16 cellular contexts compared by ENCODE assay signal in the genomic region with DNA sequence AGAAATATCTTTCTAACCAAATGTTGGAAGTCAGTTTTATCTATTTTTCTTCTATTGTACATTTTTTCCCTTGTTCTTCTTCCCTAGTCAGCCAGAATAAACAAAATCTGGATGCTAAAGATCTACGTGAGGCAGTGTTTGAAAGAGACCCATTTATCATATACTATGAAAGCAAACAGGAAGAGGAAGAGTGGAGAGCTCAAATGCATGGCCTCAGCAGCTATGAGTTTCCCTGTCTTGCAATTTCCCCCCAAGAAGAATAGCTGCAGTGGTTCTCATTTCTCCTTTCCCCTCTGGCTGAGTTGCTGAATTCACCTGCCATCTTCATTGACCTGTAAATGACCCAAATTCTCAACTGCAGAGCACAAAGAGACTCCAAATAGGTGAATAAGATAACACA.
"Had no signal": no experiment of that assay in that cellular context is flagged by ENCODE, and none has a peak within 500 bp of the region (broad histone marks: within the 10 kb centered on the region; RNA-seq: fewer than 3 reads in every experiment).

No MANE protein-coding gene starts in this region.

- H3K4me1 Mint-ChIP-seq: naive thymus-derived CD4-positive, alpha-beta T cell had no signal

- H3K27me3 ChIP-seq: esophagus squamous epithelium, gastroesophageal sphincter, neutrophil, right atrium auricular region, tibial artery, upper lobe of left lung, vagina had no signal

- H3K36me3 ChIP-seq: esophagus squamous epithelium, gastroesophageal sphincter, neutrophil, right atrium auricular region, tibial artery, upper lobe of left lung, vagina had no signal

- H3K27ac ChIP-seq: esophagus squamous epithelium, gastroesophageal sphincter, neutrophil, right atrium auricular region, tibial artery, upper lobe of left lung, vagina had no signal

- H3K27ac Mint-ChIP-seq: naive thymus-derived CD4-positive, alpha-beta T cell had no signal

- DNase-seq: esophagus squamous epithelium; foreskin fibroblast; glutamatergic neuron; islet precursor cell; mammary epithelial cell; naive thymus-derived CD4-positive, alpha-beta T cell; small intestine; stimulated activated CD4-positive, alpha-beta T cell treated with anti-CD3 and anti-CD28 coated beads, Interleukin-2, amount 100 ng/mL, for 48 hours; stimulated activated naive CD4-positive, alpha-beta T cell treated with Interleukin-2 at 50 U/mL for 16 hours; tibial artery; upper lobe of left lung had no signal

- H3K4me1 ChIP-seq: esophagus squamous epithelium, gastroesophageal sphincter, right atrium auricular region, upper lobe of left lung, vagina had no signal

- ATAC-seq: gastroesophageal sphincter; left lobe of liver; naive thymus-derived CD4-positive, alpha-beta T cell had no signal

- H3K4me3 Mint-ChIP-seq: naive thymus-derived CD4-positive, alpha-beta T cell had no signal

- H3K9me3 ChIP-seq: esophagus squamous epithelium, neutrophil, right atrium auricular region, vagina had no signal

- H3K36me3 Mint-ChIP-seq: naive thymus-derived CD4-positive, alpha-beta T cell had no signal

- FAIRE-seq: small intestine had no signal

- H3K4me3 ChIP-seq: esophagus squamous epithelium, gastroesophageal sphincter, right atrium auricular region, tibial artery, upper lobe of left lung, vagina had no signal
